Comparison of ENCODE assay signal across 8 cellular contexts in the genomic region with DNA sequence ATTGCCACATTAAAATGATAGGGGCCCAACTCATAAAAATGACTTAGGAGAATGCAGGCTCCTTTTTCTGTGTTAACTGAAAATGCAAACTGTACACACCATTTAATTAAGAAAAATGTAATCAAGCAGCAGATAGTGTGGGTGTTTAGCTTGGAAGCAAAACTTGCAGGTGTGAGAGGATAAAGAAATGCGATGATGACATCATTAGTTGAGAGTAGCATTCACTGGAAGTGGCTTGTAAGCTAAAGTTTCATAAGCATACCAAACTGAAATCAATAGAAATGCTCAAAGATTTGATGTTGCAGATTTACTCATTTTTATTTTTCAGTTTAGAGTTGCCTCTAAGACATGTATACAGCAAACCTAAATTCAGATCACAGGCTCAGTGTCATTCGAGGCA.
"Had no signal": no experiment of that assay in that cellular context is flagged by ENCODE, and none has a peak within 500 bp of the region (broad histone marks: within the 10 kb centered on the region; RNA-seq: fewer than 3 reads in every experiment).

No MANE protein-coding gene starts in this region.

- H3K9me3 Mint-ChIP-seq: GM23338, H9 had no signal

- H3K4me2 ChIP-seq: GM23338 had no signal

- ATAC-seq: GM23338, K562 had no signal

- H3K27ac Mint-ChIP-seq: GM23338, H9 had no signal

- H3K4me3 ChIP-seq: GM23338, K562 had no signal

- H2AFZ ChIP-seq: GM23338 had no signal

- FAIRE-seq: H1, H54, K562 had no signal

- DNase-seq: H9, HCEC 1CT, IMR-90 had no signal

- H3K27ac ChIP-seq: HL-60 had no signal
